ENCODE assay signal across 2 cellular contexts in genomic region chr2:154457291-154457690, GRCh38.
TF ChIP-seq lines count a peak whose summit lies in the region.

No MANE protein-coding gene starts in this region.

TF ChIP-seq in HepG2, 621 proteins besides CTCF, POLR2A, EP300 and RAD21 (continues in another document):
- TF ChIP-seq ZNF142 (CRISPR knock-in tag; IDR thresholded peaks at IDR 0.05) (no peak), HIC2 (CRISPR knock-in tag; IDR thresholded peaks at IDR 0.05; ENCODE audit: low read depth) (no peak), GMEB1 (CRISPR knock-in tag; IDR thresholded peaks at IDR 0.05; ENCODE audit: borderline replicate concordance) (no peak), SETDB1 (CRISPR knock-in tag; IDR thresholded peaks at IDR 0.05; ENCODE audit: borderline replicate concordance) (no peak), TFAP4 (IDR thresholded peaks at IDR 0.05; ENCODE audit: borderline replicate concordance, low read depth) (no peak), THAP11 (CRISPR knock-in tag; IDR thresholded peaks at IDR 0.05) (no peak), ZNF136 (CRISPR knock-in tag; IDR thresholded peaks at IDR 0.05; ENCODE audit: low read depth) (no peak), THAP9 (CRISPR knock-in tag; IDR thresholded peaks at IDR 0.05; ENCODE audit: borderline replicate concordance) (no peak), PHF8 (CRISPR knock-in tag; IDR thresholded peaks at IDR 0.05) (no peak), ZFP36L1 (CRISPR knock-in tag; IDR thresholded peaks at IDR 0.05) (no peak), RBAK (CRISPR knock-in tag; IDR thresholded peaks at IDR 0.05) (no peak)

TF ChIP-seq in GM12878, 131 proteins besides CTCF, POLR2A, EP300 and RAD21 (continued from another document):
- no peak for TF ChIP-seq REST (IDR thresholded peaks at IDR 0.05; ENCODE audit: low read depth, low read length)
